Comparison of ENCODE assay signal across 5 cellular contexts in the genomic region with DNA sequence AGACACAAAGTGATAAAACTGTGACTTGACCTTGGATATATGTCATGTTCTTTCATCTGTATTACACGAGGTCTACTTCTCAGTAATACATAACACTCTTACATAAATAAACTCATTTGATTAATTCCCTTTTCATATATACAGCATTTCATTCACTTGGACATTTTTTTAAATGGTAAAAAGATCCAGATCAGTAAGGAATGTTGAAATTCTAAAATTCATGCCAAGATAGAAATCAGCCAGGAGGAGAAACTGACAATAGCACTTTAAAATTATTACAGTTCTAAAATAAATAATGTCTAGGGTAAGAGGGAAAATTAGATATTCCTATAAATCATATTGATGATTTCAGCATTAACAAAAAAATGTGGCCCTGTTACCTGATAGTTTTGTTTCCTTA.
"Had no signal": no experiment of that assay in that cellular context is flagged by ENCODE, and none has a peak within 500 bp of the region (broad histone marks: within the 10 kb centered on the region; RNA-seq: fewer than 3 reads in every experiment).

No MANE protein-coding gene starts in this region.

- H3K9me3 Mint-ChIP-seq: IgD-negative memory B cell had no signal

- ATAC-seq: HepG2, K562 had no signal

- H3K4me3 Mint-ChIP-seq: IgD-negative memory B cell had no signal

- H3K4me3 ChIP-seq: K562 had no signal

- DNase-seq: IMR-90 had no signal

- H3K27ac ChIP-seq: HL-60 had no signal

- H3K27me3 Mint-ChIP-seq: IgD-negative memory B cell had no signal

- H3K4me1 Mint-ChIP-seq: IgD-negative memory B cell had no signal
